Comparison of ENCODE assay signal across 19 cellular contexts in genomic region chr16:28297784-28298510, GRCh38. TPM values are rescaled to one million over a fixed set of nuclear protein-coding genes. Genes with fewer than 3 reads are reported as not detected.
A peak's percentile ranks its signal among the peaks of the same experiment; 100 is the strongest.
DNase-seq lines count a peak whose midpoint lies in the region; ATAC-seq, FAIRE-seq and TF ChIP-seq lines count a peak whose summit lies in the region.
"Had no signal": no experiment of that assay in that cellular context is flagged by ENCODE, and none has a peak within 500 bp of the region (broad histone marks: within the 10 kb centered on the region; RNA-seq: fewer than 3 reads in every experiment).

No MANE protein-coding gene starts in this region.

- peaks cover 66% of the 10 kb centered on the region for H3K4me1 Mint-ChIP-seq in CD4-positive, alpha-beta T cell (ENCODE audit: low read depth)

- no peak for TF ChIP-seq CTCF in A549 (IDR thresholded peaks at IDR 0.05)
- TF ChIP-seq CTCF in CD4-positive, alpha-beta T cell (IDR thresholded peaks at IDR 0.05) = no peak
- no peak for TF ChIP-seq CTCF in foreskin fibroblast (IDR thresholded peaks at IDR 0.05; ENCODE audit: low read depth, low read length)
- TF ChIP-seq CTCF in GM13976 (IDR thresholded peaks at IDR 0.05; ENCODE audit: borderline replicate concordance, control extremely low read depth, extremely low read depth, insufficient read depth, missing control alignments) = no peak

- CTCF ChIA-PET in A549 (lab: Yijun Ruan, JAX) = interaction anchor here (32.1 to 42.1 kb wide), 2 partner anchors 5 to 9 kb away, joined by 864 read pairs; partner anchors contain the start of gene SBK1
- CTCF ChIA-PET in CD4-positive, alpha-beta T cell (lab: Charles Lee) = interaction anchor here (1.2 to 2.2 kb wide), 2 partner anchors 19 to 20 kb away, joined by 5 to 7 read pairs; no protein-coding TSS in a partner anchor

- no peaks in the 10 kb centered on the region for H3K27me3 ChIP-seq in CD4-positive, alpha-beta T cell (ENCODE audit: control insufficient read depth, insufficient read depth, low read length)
- no peaks in the 10 kb centered on the region for H3K27me3 ChIP-seq in effector memory CD4-positive, alpha-beta T cell (replicated peaks; ENCODE audit: control insufficient read depth, insufficient read depth, low read length, poor library complexity, severe bottlenecking)

- 47% methylated on average over 11 of the region's 11 CpGs for WGBS in A549 (ENCODE audit: missing lambda C conversion rate)

- H3K36me3 Mint-ChIP-seq in CD4-positive, alpha-beta T cell (ENCODE audit: low read depth) = peaks cover 32% of the 10 kb centered on the region

- intact Hi-C loops in CD4-positive, alpha-beta T cell (cut with DNase I, micrococcal nuclease) = no loop called here

- in situ Hi-C loops in GM13976 (cut with MboI; ENCODE audit: low sequenced_read_pairs, unreplicated experiment) = loop anchor here (25.0 kb wide), 1 partner anchor 239 kb away; the partner anchor contains the start of gene NUPR1

- H3K4me3 Mint-ChIP-seq in CD4-positive, alpha-beta T cell = peak overlapping the region; percentile 85
- H3K4me3 Mint-ChIP-seq: HFFc6 had no signal

- no peak for TF ChIP-seq EP300 in A549 (IDR thresholded peaks at IDR 0.05)

- FAIRE-seq in A549 (lab: Jason Lieb, UNC) = no peak
- FAIRE-seq: colon had no signal

- ATAC-seq in A549 (no peak), GM21576 (IDR thresholded peaks at IDR 0.05; ENCODE audit: unreplicated experiment) (no peak)
- peak; percentile 49 for ATAC-seq in CD4-positive, alpha-beta T cell (ENCODE audit: poor library complexity)
- no peak for ATAC-seq in activated CD4-positive, CD25-positive, alpha-beta regulatory T cell treated with anti-CD3 and anti-CD28 coated beads, Interleukin-2, amount 50 U/mL, for 24 hours
- ATAC-seq: esophagus mucosa, heart right ventricle, mucosa of descending colon had no signal

- DNase-seq in A549 (ENCODE audit: low read depth in 1 of 2, low spot score in 1 of 2) = no peak
- DNase-seq in CD4-positive, alpha-beta T cell = no peak
- peak; percentile 15 for DNase-seq in NCI-H2196 (lab: John Stamatoyannopoulos, UW; ENCODE audit: unreplicated experiment)
- DNase-seq in effector memory CD4-positive, alpha-beta T cell = no peak
- DNase-seq in foreskin fibroblast = no peak
- no peak for DNase-seq in GM13976 (ENCODE audit: low spot score)
- DNase-seq: amygdala, C1 segment of cervical spinal cord, heart right ventricle, HFFc6, kidney glomerular epithelial cell, mucosa of descending colon, NCI-H1436 treated with DMSO at 0.1 percent for 48 hours, Peyer's patch had no signal

- H3K27ac Mint-ChIP-seq in CD4-positive, alpha-beta T cell = peak overlapping the region; percentile 78
- H3K27ac Mint-ChIP-seq: HFFc6 had no signal

- no peak overlapping the region for H3K27ac ChIP-seq in A549
- H3K27ac ChIP-seq in CD4-positive, alpha-beta T cell (ENCODE audit: low read depth, low read length) = no peak overlapping the region
- H3K27ac ChIP-seq in effector memory CD4-positive, alpha-beta T cell (ENCODE audit: insufficient read depth, low read length, poor library complexity, severe bottlenecking) = no peak overlapping the region
- H3K27ac ChIP-seq: heart right ventricle, HL-60, Peyer's patch had no signal

- H3K4me3 ChIP-seq in A549 (no peak overlapping the region), foreskin fibroblast (ENCODE audit: low read depth in 1 of 2, low read length in 2 of 2) (no peak overlapping the region)
- H3K4me3 ChIP-seq in effector memory CD4-positive, alpha-beta T cell (ENCODE audit: insufficient read depth, low read depth, low read length, poor library complexity, severe bottlenecking) = peak overlapping the region; percentile 4
- H3K4me3 ChIP-seq: heart right ventricle, mucosa of descending colon, Peyer's patch had no signal

- no peak overlapping the region for H3K4me2 ChIP-seq in A549

- H3K36me3 ChIP-seq in effector memory CD4-positive, alpha-beta T cell (ENCODE audit: control insufficient read depth, insufficient read depth, low read length) = no peaks in the 10 kb centered on the region
- H3K36me3 ChIP-seq: heart right ventricle, Peyer's patch had no signal

- TF ChIP-seq POLR2A in A549 (IDR thresholded peaks at IDR 0.05; ENCODE audit: low read length) = no peak

- peaks cover 6% of the 10 kb centered on the region for H3K4me1 ChIP-seq in A549
- H3K4me1 ChIP-seq in effector memory CD4-positive, alpha-beta T cell (ENCODE audit: control insufficient read depth, insufficient read depth, low read length, poor library complexity, severe bottlenecking) = peaks cover 50% of the 10 kb centered on the region

- POLR2A ChIA-PET in A549 (lab: Yijun Ruan, JAX) = interaction anchor here (0.6 kb wide), 1 partner anchor 194 kb away, joined by 3 read pairs; the partner anchor contains the start of gene CLN3
- POLR2A ChIA-PET in CD4-positive, alpha-beta T cell (lab: Charles Lee) = interaction anchor here (0.6 to 7.4 kb wide), 4 partner anchors 11 to 149 kb away, joined by 3 to 50 read pairs (median 6); no protein-coding TSS in a partner anchor

- H3K9me3 ChIP-seq in A549 = no peaks in the 10 kb centered on the region
- no peaks in the 10 kb centered on the region for H3K9me3 ChIP-seq in CD4-positive, alpha-beta T cell (ENCODE audit: control insufficient read depth, low read length)
- H3K9me3 ChIP-seq in effector memory CD4-positive, alpha-beta T cell (ENCODE audit: control insufficient read depth, low read length) = no peaks in the 10 kb centered on the region
- H3K9me3 ChIP-seq: heart right ventricle, mucosa of descending colon, Peyer's patch had no signal

- no peaks in the 10 kb centered on the region for H3K9me3 Mint-ChIP-seq in CD4-positive, alpha-beta T cell
- H3K9me3 Mint-ChIP-seq: HFFc6 had no signal

- TF ChIP-seq RAD21 in A549 (conservative IDR thresholded peaks at IDR 0.05 in 1 of 2, IDR thresholded peaks at IDR 0.05 in 1 of 2) = no peak

- no peaks in the 10 kb centered on the region for H3K27me3 Mint-ChIP-seq in CD4-positive, alpha-beta T cell

TF ChIP-seq in A549, 52 proteins besides CTCF, POLR2A, EP300 and RAD21:
- no peak for TF ChIP-seq HOXB5 (CRISPR knock-in tag; IDR thresholded peaks at IDR 0.05)
- TF ChIP-seq, protein P1, sequence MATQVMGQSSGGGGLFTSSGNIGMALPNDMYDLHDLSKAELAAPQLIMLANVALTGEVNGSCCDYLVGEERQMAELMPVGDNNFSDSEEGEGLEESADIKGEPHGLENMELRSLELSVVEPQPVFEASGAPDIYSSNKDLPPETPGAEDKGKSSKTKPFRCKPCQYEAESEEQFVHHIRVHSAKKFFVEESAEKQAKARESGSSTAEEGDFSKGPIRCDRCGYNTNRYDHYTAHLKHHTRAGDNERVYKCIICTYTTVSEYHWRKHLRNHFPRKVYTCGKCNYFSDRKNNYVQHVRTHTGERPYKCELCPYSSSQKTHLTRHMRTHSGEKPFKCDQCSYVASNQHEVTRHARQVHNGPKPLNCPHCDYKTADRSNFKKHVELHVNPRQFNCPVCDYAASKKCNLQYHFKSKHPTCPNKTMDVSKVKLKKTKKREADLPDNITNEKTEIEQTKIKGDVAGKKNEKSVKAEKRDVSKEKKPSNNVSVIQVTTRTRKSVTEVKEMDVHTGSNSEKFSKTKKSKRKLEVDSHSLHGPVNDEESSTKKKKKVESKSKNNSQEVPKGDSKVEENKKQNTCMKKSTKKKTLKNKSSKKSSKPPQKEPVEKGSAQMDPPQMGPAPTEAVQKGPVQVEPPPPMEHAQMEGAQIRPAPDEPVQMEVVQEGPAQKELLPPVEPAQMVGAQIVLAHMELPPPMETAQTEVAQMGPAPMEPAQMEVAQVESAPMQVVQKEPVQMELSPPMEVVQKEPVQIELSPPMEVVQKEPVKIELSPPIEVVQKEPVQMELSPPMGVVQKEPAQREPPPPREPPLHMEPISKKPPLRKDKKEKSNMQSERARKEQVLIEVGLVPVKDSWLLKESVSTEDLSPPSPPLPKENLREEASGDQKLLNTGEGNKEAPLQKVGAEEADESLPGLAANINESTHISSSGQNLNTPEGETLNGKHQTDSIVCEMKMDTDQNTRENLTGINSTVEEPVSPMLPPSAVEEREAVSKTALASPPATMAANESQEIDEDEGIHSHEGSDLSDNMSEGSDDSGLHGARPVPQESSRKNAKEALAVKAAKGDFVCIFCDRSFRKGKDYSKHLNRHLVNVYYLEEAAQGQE (IDR thresholded peaks at IDR 0.05) = peak; percentile 59; the same call in 1 of the 2 replicates

RNA-seq across cellular contexts. Expression of gene SBK1, which starts 5.6 kb away (rescaled TPM):
- 0.13 and 0.20 TPM in 2 replicates for polyA plus RNA-seq in A549 (2011; rRNA removed)
- polyA plus RNA-seq in A549 (2012; cell fraction: cytosol; rRNA removed) = 0.16 and 0.29 TPM in 2 replicates
- 0.39 and 0.44 TPM in 2 replicates for polyA plus RNA-seq in A549 (2012; cell fraction: nucleus; rRNA removed)
- 0.28 to 0.45 TPM (median 0.43 TPM) in 3 replicates for polyA plus RNA-seq in A549 (2017; fragmentation: RNase III; extraction: RNeasy Plus Mini Kit Qiagen cat#74134 plus additional on column Dnase treatment)
- 0.24 and 0.33 TPM in 2 replicates for polyA minus RNA-seq in A549 (2011; rRNA and poly(A)+ RNA removed)
- total RNA-seq in CD4-positive, alpha-beta T cell = 10 to 100 TPM; 13.0 to 13.5 TPM
- total RNA-seq: HFFc6 had no signal
